8 cellular contexts compared by ENCODE assay signal in genomic region chr6:125749112-125749863, GRCh38. TPM values are rescaled to one million over a fixed set of nuclear protein-coding genes. Genes with fewer than 3 reads are reported as not detected.
DNase-seq lines count a peak whose midpoint lies in the region; ATAC-seq, FAIRE-seq and TF ChIP-seq lines count a peak whose summit lies in the region.

TSS of gene HEY2 (plus strand) at chr6:125749632. CDS start at chr6:125749777, 145 bp downstream.

- DNase-seq in A549 (ENCODE audit: low read depth in 1 of 2, low spot score in 1 of 2) = peak; percentile 72 to 80
- DNase-seq in NCI-H2171 (lab: John Stamatoyannopoulos, UW) = peak; percentile 92
- peak; percentile 72 to 74 for DNase-seq in activated CD4-positive, alpha-beta T cell treated with anti-CD3 and anti-CD28 coated beads for 24 hours (ENCODE audit: low read depth in 2 of 2)
- DNase-seq in cerebellar nuclear complex (lab: John Stamatoyannopoulos, UW) = peak; percentile 39 to 46
- peak; percentile 97 for DNase-seq in kidney
- DNase-seq in stimulated activated CD4-positive, alpha-beta T cell treated with anti-CD3 and anti-CD28 coated beads, Interleukin-12 subunit alpha, Interleukin-12 subunit beta, amount 100 ng/mL, for 4 hours = peak; percentile 84

- 2% methylated on average over 32 of the region's 103 CpGs for WGBS in A549 (ENCODE audit: missing lambda C conversion rate)

- peak; percentile 90 to 92 for ATAC-seq in A549
- peak; percentile 81 for ATAC-seq in GM18861 (IDR thresholded peaks at IDR 0.05; ENCODE audit: unreplicated experiment)
- ATAC-seq in HG03095 (IDR thresholded peaks at IDR 0.05; ENCODE audit: unreplicated experiment) = peak; percentile 87

- peak within 1 kb of the TSS; percentile 76 for H3K4me3 ChIP-seq in A549
- H3K4me3 ChIP-seq in kidney (ENCODE audit: low read length in 2 of 2) = peak within 1 kb of the TSS; percentile 86 to 91

- intact Hi-C loops in kidney (cut with DNase I) = no loop called here

- no peaks in the 10 kb centered on the region for H3K36me3 ChIP-seq in kidney (ENCODE audit: control insufficient read depth in 1 of 2, insufficient read depth in 2 of 2, low read length in 2 of 2)

- no peak for TF ChIP-seq CTCF in A549 (IDR thresholded peaks at IDR 0.05)
- peak; percentile 2 for TF ChIP-seq CTCF in kidney (IDR thresholded peaks at IDR 0.05; ENCODE audit: borderline replicate concordance, extremely low read depth, insufficient read depth)

- POLR2A ChIA-PET in A549 (lab: Yijun Ruan, JAX) = no interaction called here

- H3K9ac ChIP-seq in kidney (ENCODE audit: low read length in 2 of 2) = peak within 1 kb of the TSS; percentile 80 to 95

- TF ChIP-seq EP300 in A549 (IDR thresholded peaks at IDR 0.05) = no peak

- no peak for TF ChIP-seq POLR2A in A549 (IDR thresholded peaks at IDR 0.05; ENCODE audit: low read length)

- H3K4me1 ChIP-seq in A549 (peaks cover 23% of the 10 kb centered on the region; the same call in 2 of the 3 replicates), kidney (ENCODE audit: control insufficient read depth in 1 of 2, insufficient read depth in 1 of 2, low read depth in 1 of 2, low read length in 2 of 2) (peaks cover 0 to 2% of the 10 kb centered on the region in 2 donors)

- CTCF ChIA-PET in A549 (lab: Yijun Ruan, JAX) = interaction anchor here (0.5 to 0.9 kb wide), 2 partner anchors 436 to 1256 kb away, joined by 3 read pairs; no protein-coding TSS in a partner anchor

- FAIRE-seq in A549 (lab: Jason Lieb, UNC) (no peak), kidney (lab: Jason Lieb, UNC) (no peak)

- H3K9me3 ChIP-seq in A549 = no peaks in the 10 kb centered on the region; the same call in 2 of the 3 replicates
- no peaks in the 10 kb centered on the region for H3K9me3 ChIP-seq in kidney (ENCODE audit: control insufficient read depth in 1 of 2, low read length in 2 of 2)

- TF ChIP-seq RAD21 in A549 (conservative IDR thresholded peaks at IDR 0.05 in 1 of 2, IDR thresholded peaks at IDR 0.05 in 1 of 2) = no peak

- H3K27ac ChIP-seq in A549 (peak within 1 kb of the TSS; percentile 33 to 73; a peak in 4 of 6 replicates), kidney (ENCODE audit: low read depth in 2 of 2, low read length in 2 of 2) (peak within 1 kb of the TSS; percentile 85 to 87)

- peak within 1 kb of the TSS; percentile 100 for H3K4me2 ChIP-seq in A549

TF ChIP-seq in A549, 52 proteins besides CTCF, POLR2A, EP300 and RAD21:
- TF ChIP-seq FOSL2 (IDR thresholded peaks at IDR 0.05) (no peak), FOSL2 (CRISPR knock-in tag; IDR thresholded peaks at IDR 0.05) (no peak), PHF8 (IDR thresholded peaks at IDR 0.05; ENCODE audit: borderline replicate concordance, low read depth) (peak; percentile 33; the same call in 1 of the 2 replicates), ESRRA (IDR thresholded peaks at IDR 0.05; ENCODE audit: borderline replicate concordance, low read length) (no peak), EHMT2 (IDR thresholded peaks at IDR 0.05; ENCODE audit: low read depth) (no peak), GATA3 (IDR thresholded peaks at IDR 0.05; ENCODE audit: borderline replicate concordance) (no peak), REST (IDR thresholded peaks at IDR 0.05) (no peak), ZNF302 (CRISPR knock-in tag; IDR thresholded peaks at IDR 0.05) (no peak), NR3C1 (IDR thresholded peaks at IDR 0.05) (no peak), HOXB5 (CRISPR knock-in tag; IDR thresholded peaks at IDR 0.05) (no peak), HDAC2 (IDR thresholded peaks at IDR 0.05) (no peak), JUN (IDR thresholded peaks at IDR 0.05) (no peak), E2F6 (IDR thresholded peaks at IDR 0.05; ENCODE audit: borderline replicate concordance, low read depth) (peak; percentile 60; the same call in 1 of the 2 replicates), ZC3H11A (IDR thresholded peaks at IDR 0.05) (no peak), HEYL (CRISPR knock-in tag; IDR thresholded peaks at IDR 0.05) (no peak)

RNA-seq across cellular contexts. Expression of gene HEY2, which starts in this region (rescaled TPM):
- 0.09 TPM in 1 of 2 replicates, not detected in the other for polyA plus RNA-seq in A549 (2011; rRNA removed)
- 0.13 and 0.15 TPM in 2 replicates for polyA plus RNA-seq in A549 (2012; cell fraction: cytosol; rRNA removed)
- polyA plus RNA-seq in A549 (2012; cell fraction: nucleus; rRNA removed) = 0.16 and 0.17 TPM in 2 replicates
- polyA plus RNA-seq in A549 (2017; fragmentation: RNase III; extraction: RNeasy Plus Mini Kit Qiagen cat#74134 plus additional on column Dnase treatment) = 0.04 TPM in 1 of 3 replicates, not detected in the others
- not detected in 2 replicates for polyA minus RNA-seq in A549 (2011; rRNA and poly(A)+ RNA removed)
- total RNA-seq in kidney = 10.7 TPM
- 4.2 TPM for polyA plus RNA-seq in kidney (ENCODE audit: insufficient read depth, low read depth, low replicate concordance)

Comparison
In these comparisons a context has a peak if more than half of its experiments do, and no peak if none do; other contexts are left out.
1. Peak in every context shown above with its lines: DNase-seq, ATAC-seq, H3K4me3 ChIP-seq and H3K27ac ChIP-seq.
2. Peak in DNase-seq, ATAC-seq, H3K4me3 ChIP-seq, H3K27ac ChIP-seq and H3K4me2 ChIP-seq in A549; RNA of the gene not detected or under 1 TPM.
3. DNase-seq: peak in every context shown above with its lines; median percentile 97 in kidney; 92 in NCI-H2171; 84 in stimulated activated CD4-positive, alpha-beta T cell treated with anti-CD3 and anti-CD28 coated beads, Interleukin-12 subunit alpha, Interleukin-12 subunit beta, amount 100 ng/mL, for 4 hours; 76 in A549; 73 in activated CD4-positive, alpha-beta T cell treated with anti-CD3 and anti-CD28 coated beads for 24 hours; 42 in cerebellar nuclear complex.